1 cellular context compared by ENCODE assay signal in genomic region chr3:148999806-149000205, GRCh38.
TF ChIP-seq lines count a peak whose summit lies in the region.

No MANE protein-coding gene starts in this region.

TF ChIP-seq in H1, 55 proteins besides CTCF, POLR2A, EP300 and RAD21:
- no peak for TF ChIP-seq EZH2 (IDR thresholded peaks at IDR 0.05; ENCODE audit: low read depth, low read length, severe bottlenecking)
- TF ChIP-seq TCF12 (IDR thresholded peaks at IDR 0.05; ENCODE audit: low read depth, low read length), result no peak
- TF ChIP-seq SP1 (IDR thresholded peaks at IDR 0.05; ENCODE audit: low read depth, low read length), result no peak
- TF ChIP-seq SIN3A (conservative IDR thresholded peaks at IDR 0.05 in 1 of 2, IDR thresholded peaks at IDR 0.05 in 1 of 2; ENCODE audit: low read depth in 1 of 2, low read length in 2 of 2), result peak; percentile 50 to 74; a peak in 1 of 4 replicates
